In the genomic region with DNA sequence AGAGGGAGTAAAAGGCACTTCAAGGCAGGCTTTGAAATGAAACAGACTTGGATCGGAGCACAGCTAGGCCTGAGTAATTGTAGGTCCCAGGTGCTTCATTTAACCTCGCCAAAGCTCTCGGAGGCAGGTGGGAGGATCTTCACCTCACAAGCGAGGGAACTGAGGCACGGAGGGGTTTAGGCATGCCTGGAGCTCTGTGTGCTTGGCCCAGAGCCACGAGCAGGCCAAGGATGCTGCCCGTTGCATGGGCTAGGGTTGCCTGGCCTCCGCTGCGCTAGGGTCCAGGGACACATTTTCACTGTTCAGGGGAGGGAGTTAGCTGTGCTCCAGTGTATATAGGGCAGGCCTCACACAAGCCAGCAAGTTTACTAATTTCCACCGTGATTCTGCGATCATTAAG, we compare ENCODE assay signal across 19 cellular contexts. TPM values are rescaled to one million over a fixed set of nuclear protein-coding genes. Genes with fewer than 3 reads are reported as not detected.
A peak's percentile ranks its signal among the peaks of the same experiment; 100 is the strongest.
DNase-seq lines count a peak whose midpoint lies in the region; ATAC-seq and TF ChIP-seq lines count a peak whose summit lies in the region.
"Had no signal": no experiment of that assay in that cellular context is flagged by ENCODE, and none has a peak within 500 bp of the region (broad histone marks: within the 10 kb centered on the region; RNA-seq: fewer than 3 reads in every experiment).

No MANE protein-coding gene starts in this region.

- no peak for TF ChIP-seq POLR2A in right lobe of liver (IDR thresholded peaks at IDR 0.05)

- 56% methylated on average over 3 of the region's 11 CpGs for WGBS in right lobe of liver (ENCODE audit: insufficient coverage, low coverage, low lambda C conversion rate, missing lambda C conversion rate)

- H3K4me1 ChIP-seq in right lobe of liver (peaks cover 0 to 6% (median 3%) of the 10 kb centered on the region in 4 donors), parathyroid adenoma (peaks cover 40% of the 10 kb centered on the region)

- H3K27ac ChIP-seq in coronary artery (no peak overlapping the region), right lobe of liver (no peak overlapping the region), parathyroid adenoma (peak overlapping the region; percentile 81)
- H3K27ac ChIP-seq: GM23248 had no signal

- peaks cover 0 to 21% (median 8%) of the 10 kb centered on the region in 4 donors for H3K36me3 ChIP-seq in right lobe of liver
- H3K36me3 ChIP-seq in parathyroid adenoma (ENCODE audit: control insufficient read depth, insufficient read depth, low read length) = no peaks in the 10 kb centered on the region

- ATAC-seq in right lobe of liver (peak in 3 of 4 donors; percentile 7 to 14 (median 14)), GM21529 (IDR thresholded peaks at IDR 0.05; ENCODE audit: unreplicated experiment) (no peak), GM21619 (IDR thresholded peaks at IDR 0.05; ENCODE audit: unreplicated experiment) (no peak)
- ATAC-seq: HCT116 had no signal

- H3K9ac ChIP-seq in parathyroid adenoma = no peak overlapping the region
- H3K9ac ChIP-seq: GM23248 had no signal

- peak; percentile 14 for DNase-seq in coronary artery (ENCODE audit: low spot score)
- peak; percentile 2 for DNase-seq in epidermal melanocyte (ENCODE audit: insufficient read length, low spot score)
- no peak for DNase-seq in right lobe of liver
- no peak for DNase-seq in T-helper 1 cell
- DNase-seq: C1 segment of cervical spinal cord; Calu3; CD4-positive, alpha-beta memory T cell; COR-L47; DMS53; DMS79 treated with DMSO at 0.1 percent for 48 hours; GF-D8; GM23248; H9; HFFc6 had no signal

- H2AFZ ChIP-seq in parathyroid adenoma = no peak overlapping the region
- H2AFZ ChIP-seq: GM23248 had no signal

- H3K4me3 ChIP-seq in coronary artery = no peak overlapping the region
- no peak overlapping the region for H3K4me3 ChIP-seq in right lobe of liver
- no peak overlapping the region for H3K4me3 ChIP-seq in parathyroid adenoma (ENCODE audit: low read depth, low read length)
- H3K4me3 ChIP-seq: GM23248 had no signal

- TF ChIP-seq CTCF in coronary artery (IDR thresholded peaks at IDR 0.05) (no peak), right lobe of liver (IDR thresholded peaks at IDR 0.05) (no peak), parathyroid adenoma (IDR thresholded peaks at IDR 0.05) (no peak)

- no peaks in the 10 kb centered on the region for H3K9me3 ChIP-seq in right lobe of liver
- H3K9me3 ChIP-seq in parathyroid adenoma (ENCODE audit: control insufficient read depth, low read length) = no peaks in the 10 kb centered on the region

- H3K27me3 ChIP-seq in right lobe of liver (no peaks in the 10 kb centered on the region), parathyroid adenoma (ENCODE audit: control insufficient read depth, insufficient read depth, low read length) (no peaks in the 10 kb centered on the region)

- H3K4me2 ChIP-seq in parathyroid adenoma (ENCODE audit: low read length) = no peak overlapping the region

- peaks cover 2% of the 10 kb centered on the region for H3K79me2 ChIP-seq in parathyroid adenoma

- intact Hi-C loops in right lobe of liver (cut with DNase I) = no loop called here

RNA-seq across cellular contexts. Expression of gene TMEM37, which starts 11.2 kb away (rescaled TPM):
- total RNA-seq in right lobe of liver = 10 to 100 TPM; 37.3 to 96.6 (median 73.5) TPM
- total RNA-seq: Daoy, GM23248, HFFc6 had no signal

Comparison
In these comparisons a context has a peak if more than half of its experiments do, and no peak if none do; other contexts are left out.
1. DNase-seq: peak in coronary artery (single experiment) and epidermal melanocyte (single experiment); none in right lobe of liver (0 of 3) and T-helper 1 cell (0 of 5).
2. ATAC-seq: peak in right lobe of liver (3 of 4); none in GM21529 (single experiment) and GM21619 (single experiment).